In genomic region chr1:28642056-28642846, GRCh38 we compare ENCODE assay signal across 9 cellular contexts. TPM values are rescaled to one million over a fixed set of nuclear protein-coding genes. Genes with fewer than 3 reads are reported as not detected.
A peak's percentile ranks its signal among the peaks of the same experiment; 100 is the strongest.
DNase-seq lines count a peak whose midpoint lies in the region; ATAC-seq and TF ChIP-seq lines count a peak whose summit lies in the region.
"Had no signal": no experiment of that assay in that cellular context is flagged by ENCODE, and none has a peak within 500 bp of the region (broad histone marks: within the 10 kb centered on the region; RNA-seq: fewer than 3 reads in every experiment).

No MANE protein-coding gene starts in this region.

- H3K4me3 Mint-ChIP-seq in GM23338, result peak overlapping the region; percentile 99
- peak overlapping the region; percentile 99 for H3K4me3 Mint-ChIP-seq in mesothelial cell of epicardium

- H4K20me1 ChIP-seq in GM23338 (replicated peaks; ENCODE audit: insufficient read depth) (no peaks in the 10 kb centered on the region), OCI-LY1 (ENCODE audit: insufficient read depth, low read length) (no peaks in the 10 kb centered on the region)

- intact Hi-C loops in uterus (cut with DNase I; ENCODE audit: low total_unique reads), result no loop called here

- H3K36me3 Mint-ChIP-seq in GM23338 (ENCODE audit: low read depth) (no peaks in the 10 kb centered on the region; the same call in 2 of the 3 replicates), mesothelial cell of epicardium (no peaks in the 10 kb centered on the region)

- ATAC-seq in GM23338 (peak; percentile 19), HG02610 (IDR thresholded peaks at IDR 0.05; ENCODE audit: unreplicated experiment) (no peak)

- H3F3A ChIP-seq in GM23338 (replicated peaks; ENCODE audit: low read depth) (peaks cover 10% of the 10 kb centered on the region), OCI-LY1 (ENCODE audit: insufficient read depth, low read length) (no peaks in the 10 kb centered on the region)

- H3K9me2 ChIP-seq in GM23338 (ENCODE audit: insufficient read depth), result no peaks in the 10 kb centered on the region
- no peaks in the 10 kb centered on the region for H3K9me2 ChIP-seq in OCI-LY1 (ENCODE audit: low read depth, low read length)

- H2AFZ ChIP-seq in GM23338 (peak overlapping the region; percentile 83), OCI-LY1 (ENCODE audit: low read length) (no peak overlapping the region)

- peak overlapping the region; percentile 97 for H3K9ac ChIP-seq in OCI-LY1 (ENCODE audit: low read length)

- peak; percentile 22 for DNase-seq in EH (ENCODE audit: low read depth)
- peak; percentile 35 for DNase-seq in GM23338 (ENCODE audit: low spot score)
- DNase-seq in dedifferentiated amniotic fluid mesenchymal stem cell (ENCODE audit: extremely low spot score), result peak; percentile 27
- DNase-seq in mesothelial cell of epicardium (ENCODE audit: low spot score in 2 of 2, unreplicated experiment in 2 of 2), result no peak
- DNase-seq in uterus, result no peak
- no peak for DNase-seq in NCI-H510A (lab: John Stamatoyannopoulos, UW)

- TF ChIP-seq POLR2A in uterus (IDR thresholded peaks at IDR 0.05), result no peak

- H3K27me3 ChIP-seq in GM23338 (ENCODE audit: insufficient read depth) (no peaks in the 10 kb centered on the region), OCI-LY1 (ENCODE audit: insufficient read depth, low read length) (no peaks in the 10 kb centered on the region), uterus (no peaks in the 10 kb centered on the region)

- H3K27ac ChIP-seq in GM23338 (ENCODE audit: low read depth) (peak overlapping the region; percentile 94), OCI-LY1 (ENCODE audit: low read depth, low read length, poor library complexity, severe bottlenecking) (peak overlapping the region; percentile 51), uterus (peak overlapping the region; percentile 79 to 86)

- peak overlapping the region; percentile 98 for H3K27ac Mint-ChIP-seq in GM23338
- peak overlapping the region; percentile 98 for H3K27ac Mint-ChIP-seq in mesothelial cell of epicardium

- no peaks in the 10 kb centered on the region for H3K36me3 ChIP-seq in GM23338 (ENCODE audit: insufficient read depth)
- H3K36me3 ChIP-seq in OCI-LY1 (ENCODE audit: insufficient read depth, low read length), result no peaks in the 10 kb centered on the region
- H3K36me3 ChIP-seq in uterus, result no peaks in the 10 kb centered on the region

- no peak for TF ChIP-seq CTCF in GM23338 (conservative IDR thresholded peaks at IDR 0.05; ENCODE audit: low read depth in 2 of 2)
- no peak for TF ChIP-seq CTCF in OCI-LY1 (IDR thresholded peaks at IDR 0.05; ENCODE audit: low read length)
- no peak for TF ChIP-seq CTCF in mesothelial cell of epicardium (IDR thresholded peaks at IDR 0.05; ENCODE audit: unreplicated experiment)
- TF ChIP-seq CTCF in uterus (IDR thresholded peaks at IDR 0.05), result no peak

- peak overlapping the region; percentile 97 for H3K4me3 ChIP-seq in GM23338
- H3K4me3 ChIP-seq in OCI-LY1 (ENCODE audit: low read depth, low read length, poor library complexity, severe bottlenecking), result peak overlapping the region; percentile 86
- peak overlapping the region; percentile 69 to 75 for H3K4me3 ChIP-seq in uterus

- H3K27me3 Mint-ChIP-seq in GM23338 (ENCODE audit: insufficient read depth, low read depth, poor library complexity) (peaks cover 22% of the 10 kb centered on the region), mesothelial cell of epicardium (ENCODE audit: low read depth) (no peaks in the 10 kb centered on the region)

- peak overlapping the region; percentile 96 for H3K4me2 ChIP-seq in GM23338
- peak overlapping the region; percentile 82 for H3K4me2 ChIP-seq in OCI-LY1 (ENCODE audit: low read length)

- H3K9me3 ChIP-seq in OCI-LY1 (ENCODE audit: low read length), result no peaks in the 10 kb centered on the region
- H3K9me3 ChIP-seq in uterus, result no peaks in the 10 kb centered on the region

- H3K9me3 Mint-ChIP-seq in GM23338 (no peaks in the 10 kb centered on the region), mesothelial cell of epicardium (no peaks in the 10 kb centered on the region)

- H3K79me2 ChIP-seq in GM23338 (replicated peaks; ENCODE audit: insufficient read depth) (peaks cover 31% of the 10 kb centered on the region), OCI-LY1 (ENCODE audit: insufficient read depth, low read length) (peaks cover 15% of the 10 kb centered on the region)

- H3K4me1 Mint-ChIP-seq in GM23338, result peaks cover 18% of the 10 kb centered on the region
- H3K4me1 Mint-ChIP-seq in mesothelial cell of epicardium, result peaks cover 25% of the 10 kb centered on the region

- peaks cover 9% of the 10 kb centered on the region; the same call in 1 of the 2 replicates for H3K4me1 ChIP-seq in GM23338 (ENCODE audit: insufficient read depth)
- peaks cover 38% of the 10 kb centered on the region for H3K4me1 ChIP-seq in OCI-LY1 (ENCODE audit: insufficient read depth, low read length, severe bottlenecking)
- H3K4me1 ChIP-seq in uterus, result peaks cover 8% of the 10 kb centered on the region in 2 donors

TF ChIP-seq in GM23338, 12 proteins besides CTCF, POLR2A, EP300 and RAD21 (continues in another document):
- TF ChIP-seq ZNF462 (CRISPR knock-in tag; IDR thresholded peaks at IDR 0.05), result no peak

RNA-seq across cellular contexts. Expression of gene TAF12, which starts 0.6 kb away (rescaled TPM):
- 15.2 and 18.4 TPM in 2 replicates for total RNA-seq in GM23338 (2014; rRNA removed; shearing (Covaris generic))
- polyA plus RNA-seq in GM23338 (2016; fragmentation: Nextera tagmentation; extraction: Ambion mirVana), result 44.4 and 46.8 TPM in 2 replicates
- total RNA-seq in mesothelial cell of epicardium, result 16.7 to 18.4 TPM (median 17.7 TPM) in 3 replicates
- total RNA-seq in uterus, result 10 to 100 TPM in 3 of 4 donors, 1 to 10 TPM in 1; 5.3 to 24.4 (median 13.7) TPM

RNA-seq across cellular contexts. Expression of gene RNU11, which starts 6.1 kb away (rescaled TPM):
- not detected in 2 replicates for total RNA-seq in GM23338 (2014; rRNA removed; shearing (Covaris generic))
- not detected in 2 replicates for polyA plus RNA-seq in GM23338 (2016; fragmentation: Nextera tagmentation; extraction: Ambion mirVana)
- total RNA-seq in mesothelial cell of epicardium (not detected in 3 replicates), uterus (not detected)
- total RNA-seq: subcutaneous adipose tissue had no signal

RNA-seq across cellular contexts. Expression of gene GMEB1, which starts 26.3 kb away (rescaled TPM):
- total RNA-seq in GM23338 (2014; rRNA removed; shearing (Covaris generic)), result 20.2 and 22.0 TPM in 2 replicates
- 9.3 and 13.3 TPM in 2 replicates for polyA plus RNA-seq in GM23338 (2016; fragmentation: Nextera tagmentation; extraction: Ambion mirVana)
- total RNA-seq in mesothelial cell of epicardium (18.6 to 20.3 TPM (median 19.1 TPM) in 3 replicates), uterus (10 to 100 TPM in 3 of 4 donors, 1 to 10 TPM in 1; 2.4 to 37.4 (median 15.2) TPM)

RNA-seq across cellular contexts. Expression of gene RAB42, which starts 50.2 kb away (rescaled TPM):
- 17.7 and 22.5 TPM in 2 replicates for total RNA-seq in GM23338 (2014; rRNA removed; shearing (Covaris generic))
- polyA plus RNA-seq in GM23338 (2016; fragmentation: Nextera tagmentation; extraction: Ambion mirVana), result 12.4 and 13.0 TPM in 2 replicates
- total RNA-seq in mesothelial cell of epicardium, result 4.6 to 5.1 TPM (median 4.8 TPM) in 3 replicates
- 10 to 100 TPM in 1 of 4 donors, 1 to 10 TPM in 1, not detected in 2; 3.0 to 15.6 TPM for total RNA-seq in uterus

Comparison
In these comparisons a context has a peak if more than half of its experiments do, and no peak if none do; other contexts are left out.
1. DNase-seq: peak in EH (single experiment), GM23338 (single experiment) and dedifferentiated amniotic fluid mesenchymal stem cell (single experiment); none in mesothelial cell of epicardium (0 of 2), uterus (0 of 2) and NCI-H510A (single experiment).
2. Peak in every context shown above with its lines, with median percentiles within 50 percentile points of each other: H3K27ac ChIP-seq and H3K4me3 ChIP-seq.